ENCODE assay signal across 8 cellular contexts in the genomic region with DNA sequence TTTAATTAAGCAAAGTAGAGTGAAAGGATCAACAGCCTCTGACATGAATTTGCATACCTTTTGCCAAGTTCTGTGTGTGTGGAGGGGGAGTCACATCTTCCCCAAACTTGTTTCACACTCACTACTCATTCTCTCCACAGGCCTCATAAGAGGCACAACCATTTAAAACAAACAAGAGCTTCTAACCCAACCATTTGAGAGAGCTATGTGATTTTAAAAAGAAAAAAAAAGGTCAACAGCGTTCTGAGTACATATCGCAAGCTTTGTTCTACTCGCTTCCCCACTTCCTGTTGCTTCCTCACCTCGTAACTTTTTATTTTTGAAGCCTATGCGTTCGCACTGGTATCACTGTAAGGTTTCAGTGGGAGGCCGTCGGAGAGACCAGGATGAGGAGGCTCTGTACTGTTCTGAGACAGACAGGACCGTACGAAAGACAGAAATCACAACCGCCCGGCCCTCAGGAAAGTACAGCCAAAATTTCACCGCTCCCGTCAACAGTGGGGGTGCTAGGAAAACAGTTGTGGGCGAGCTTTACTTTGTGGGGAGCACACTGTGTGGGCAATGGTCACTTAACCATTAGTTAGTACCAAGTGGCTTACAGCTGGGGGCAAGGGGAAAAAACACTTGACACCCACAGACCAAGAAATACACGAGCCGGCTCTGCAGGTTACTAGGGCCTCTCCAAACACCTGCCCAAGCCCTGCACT.
DNase-seq lines count a peak whose midpoint lies in the region; ATAC-seq lines count a peak whose summit lies in the region.

No MANE protein-coding gene starts in this region.

- no peaks in the 10 kb centered on the region for H3K27me3 Mint-ChIP-seq in stimulated activated naive B cell treated with anti-CD40 and anti-IgM and Interleukin-4, amounts not matched to agents 10 μg/mL and 1 μg/mL and 100 μg/mL, for 72 hours

- no peaks in the 10 kb centered on the region for H3K9me3 Mint-ChIP-seq in stimulated activated naive B cell treated with anti-CD40 and anti-IgM and Interleukin-4, amounts not matched to agents 10 μg/mL and 1 μg/mL and 100 μg/mL, for 72 hours

- ATAC-seq in HG02571 (IDR thresholded peaks at IDR 0.05; ENCODE audit: unreplicated experiment), result peak; percentile 43
- peak; percentile 61 to 81 for ATAC-seq in stimulated activated naive B cell treated with anti-CD40 and anti-IgM and Interleukin-4, amounts not matched to agents 10 μg/mL and 1 μg/mL and 100 μg/mL, for 72 hours (replicated peaks)

- no peaks in the 10 kb centered on the region for H3K36me3 Mint-ChIP-seq in stimulated activated naive B cell treated with anti-CD40 and anti-IgM and Interleukin-4, amounts not matched to agents 10 μg/mL and 1 μg/mL and 100 μg/mL, for 72 hours

- H3K27ac Mint-ChIP-seq in stimulated activated naive B cell treated with anti-CD40 and anti-IgM and Interleukin-4, amounts not matched to agents 10 μg/mL and 1 μg/mL and 100 μg/mL, for 72 hours, result peak overlapping the region; percentile 67

- in situ Hi-C loops in KBM-7 (cut with MboI; ENCODE audit: low pct_unique_long_range_greater_than_20kb, low sequenced_read_pairs), result no loop called here

- no peak overlapping the region for H3K4me3 Mint-ChIP-seq in stimulated activated naive B cell treated with anti-CD40 and anti-IgM and Interleukin-4, amounts not matched to agents 10 μg/mL and 1 μg/mL and 100 μg/mL, for 72 hours

- peak; percentile 52 to 53 for DNase-seq in activated CD4-positive, alpha-beta T cell treated with anti-CD3 and anti-CD28 coated beads for 24 hours (ENCODE audit: low read depth in 2 of 2)
- peak; percentile 9 for DNase-seq in effector CD8-positive, alpha-beta T cell (lab: John Stamatoyannopoulos, UW)
- no peak for DNase-seq in stimulated activated naive B cell treated with anti-CD40 and anti-IgM and Interleukin-4, amounts not matched to agents 10 μg/mL and 1 μg/mL and 100 μg/mL, for 72 hours
- DNase-seq in NCI-H226, result no peak
- DNase-seq in DMS114 treated with DMSO at 0.1 percent for 48 hours (lab: John Stamatoyannopoulos, UW; ENCODE audit: unreplicated experiment), result no peak
- no peak for DNase-seq in KBM-7
- DNase-seq in RKO (ENCODE audit: low spot score), result no peak

- H3K4me1 Mint-ChIP-seq in stimulated activated naive B cell treated with anti-CD40 and anti-IgM and Interleukin-4, amounts not matched to agents 10 μg/mL and 1 μg/mL and 100 μg/mL, for 72 hours, result peaks cover 18 to 31% of the 10 kb centered on the region in 2 donors

Comparison
In these comparisons a context has a peak if more than half of its experiments do, and no peak if none do; other contexts are left out.
1. DNase-seq: peak in activated CD4-positive, alpha-beta T cell treated with anti-CD3 and anti-CD28 coated beads for 24 hours (2 of 2) and effector CD8-positive, alpha-beta T cell (single experiment); none in stimulated activated naive B cell treated with anti-CD40 and anti-IgM and Interleukin-4, amounts not matched to agents 10 μg/mL and 1 μg/mL and 100 μg/mL, for 72 hours (single experiment), NCI-H226 (single experiment), DMS114 treated with DMSO at 0.1 percent for 48 hours (single experiment), KBM-7 (single experiment) and RKO (single experiment).